Comparison of ENCODE assay signal across 9 cellular contexts in genomic region chr19:33375760-33376159, GRCh38. TPM values are rescaled to one million over a fixed set of nuclear protein-coding genes. Genes with fewer than 3 reads are reported as not detected.
DNase-seq lines count a peak whose midpoint lies in the region; ATAC-seq, FAIRE-seq and TF ChIP-seq lines count a peak whose summit lies in the region.
"Had no signal": no experiment of that assay in that cellular context is flagged by ENCODE, and none has a peak within 500 bp of the region (broad histone marks: within the 10 kb centered on the region; RNA-seq: fewer than 3 reads in every experiment).

No MANE protein-coding gene starts in this region.

- peaks cover 40% of the 10 kb centered on the region for H3K4me1 ChIP-seq in CD4-positive, CD25-positive, alpha-beta regulatory T cell (ENCODE audit: control insufficient read depth, insufficient read depth, low read length, poor library complexity, severe bottlenecking)

- H3K27me3 Mint-ChIP-seq in CD4-positive, CD25-positive, alpha-beta regulatory T cell: peaks cover 5% of the 10 kb centered on the region
- peaks cover 4% of the 10 kb centered on the region for H3K27me3 Mint-ChIP-seq in nephron (ENCODE audit: low read depth)

- peaks cover 23 to 65% (median 57%) of the 10 kb centered on the region in 4 donors for H3K4me1 Mint-ChIP-seq in CD4-positive, CD25-positive, alpha-beta regulatory T cell
- peaks cover 26% of the 10 kb centered on the region for H3K4me1 Mint-ChIP-seq in nephron

- ATAC-seq in CD4-positive, CD25-positive, alpha-beta regulatory T cell (ENCODE audit: low read depth in 2 of 2): no peak
- no peak for ATAC-seq in HG02970 (IDR thresholded peaks at IDR 0.05; ENCODE audit: low FRiP score, unreplicated experiment)

- FAIRE-seq in bronchial epithelial cell (lab: Jason Lieb, UNC): no peak

- H3K36me3 ChIP-seq in CD4-positive, CD25-positive, alpha-beta regulatory T cell (ENCODE audit: control insufficient read depth, insufficient read depth, low read length): peaks cover 16% of the 10 kb centered on the region
- H3K36me3 ChIP-seq in bronchial epithelial cell (ENCODE audit: control insufficient read depth, insufficient read depth, low read length): peaks cover 9% of the 10 kb centered on the region

- H3K4me3 Mint-ChIP-seq in CD4-positive, CD25-positive, alpha-beta regulatory T cell: peak overlapping the region; percentile 84 to 99 (median 94)
- peak overlapping the region; percentile 80 to 89 (median 85) for H3K4me3 Mint-ChIP-seq in nephron

- peaks cover 9% of the 10 kb centered on the region for H3K36me3 Mint-ChIP-seq in CD4-positive, CD25-positive, alpha-beta regulatory T cell
- H3K36me3 Mint-ChIP-seq in nephron (ENCODE audit: low read depth): peaks cover 22% of the 10 kb centered on the region

- no peaks in the 10 kb centered on the region for H3K9me3 Mint-ChIP-seq in CD4-positive, CD25-positive, alpha-beta regulatory T cell
- H3K9me3 Mint-ChIP-seq in nephron: no peaks in the 10 kb centered on the region

- peak overlapping the region; percentile 3 to 80 (median 50) for H3K27ac Mint-ChIP-seq in CD4-positive, CD25-positive, alpha-beta regulatory T cell
- no peak overlapping the region for H3K27ac Mint-ChIP-seq in nephron

- no peaks in the 10 kb centered on the region for H3K27me3 ChIP-seq in CD4-positive, CD25-positive, alpha-beta regulatory T cell (ENCODE audit: control insufficient read depth, insufficient read depth, low read length)
- H3K27me3 ChIP-seq in bronchial epithelial cell (ENCODE audit: control insufficient read depth, insufficient read depth, low read length): no peaks in the 10 kb centered on the region

- DNase-seq in CD4-positive, CD25-positive, alpha-beta regulatory T cell: no peak
- peak; percentile 42 for DNase-seq in LoVo (ENCODE audit: low spot score)
- DNase-seq in bronchial epithelial cell (ENCODE audit: low read depth): peak; percentile 48
- no peak for DNase-seq in NCI-H2029 treated with DMSO at 0.1 percent for 48 hours (lab: John Stamatoyannopoulos, UW)
- DNase-seq in hippocampal formation (lab: John Stamatoyannopoulos, UW): no peak
- no peak for DNase-seq in NCI-H446 (lab: John Stamatoyannopoulos, UW)
- DNase-seq: NCI-H510A treated with DMSO at 0.1 percent for 48 hours had no signal

- TF ChIP-seq CTCF in bronchial epithelial cell (IDR thresholded peaks at IDR 0.05; ENCODE audit: insufficient read depth, low read length, severe bottlenecking) (no peak), nephron (IDR thresholded peaks at IDR 0.05; ENCODE audit: unreplicated experiment in 3 of 3) (no peak)

- H3K4me3 ChIP-seq in CD4-positive, CD25-positive, alpha-beta regulatory T cell (ENCODE audit: low read depth, low read length): peak overlapping the region; percentile 95
- H3K4me3 ChIP-seq in bronchial epithelial cell (ENCODE audit: low read depth, low read length): no peak overlapping the region

- no peaks in the 10 kb centered on the region for H3K9me3 ChIP-seq in CD4-positive, CD25-positive, alpha-beta regulatory T cell (ENCODE audit: control insufficient read depth in 2 of 2, low read length in 2 of 2)

- H3K27ac ChIP-seq in CD4-positive, CD25-positive, alpha-beta regulatory T cell (ENCODE audit: insufficient read depth, low read length, poor library complexity, severe bottlenecking): no peak overlapping the region

RNA-seq across cellular contexts. Expression of gene CEBPG, which starts 2.3 kb away (rescaled TPM):
- 19.9 TPM for total RNA-seq in CD4-positive, CD25-positive, alpha-beta regulatory T cell
- 10 to 100 TPM; 10.5 to 16.4 (median 13.2) TPM for polyA plus RNA-seq in CD4-positive, CD25-positive, alpha-beta regulatory T cell
- total RNA-seq in bronchial epithelial cell: 124 and 128 TPM in 2 replicates

Comparison
In these comparisons a context has a peak if more than half of its experiments do, and no peak if none do; other contexts are left out.
1. DNase-seq: peak in LoVo (single experiment) and bronchial epithelial cell (single experiment); none in CD4-positive, CD25-positive, alpha-beta regulatory T cell (0 of 3), NCI-H2029 treated with DMSO at 0.1 percent for 48 hours (single experiment), hippocampal formation (0 of 2) and NCI-H446 (0 of 2).
2. H3K27ac Mint-ChIP-seq: peak in CD4-positive, CD25-positive, alpha-beta regulatory T cell (3 of 3); none in nephron (0 of 3).